1 cellular context compared by ENCODE assay signal in the genomic region with DNA sequence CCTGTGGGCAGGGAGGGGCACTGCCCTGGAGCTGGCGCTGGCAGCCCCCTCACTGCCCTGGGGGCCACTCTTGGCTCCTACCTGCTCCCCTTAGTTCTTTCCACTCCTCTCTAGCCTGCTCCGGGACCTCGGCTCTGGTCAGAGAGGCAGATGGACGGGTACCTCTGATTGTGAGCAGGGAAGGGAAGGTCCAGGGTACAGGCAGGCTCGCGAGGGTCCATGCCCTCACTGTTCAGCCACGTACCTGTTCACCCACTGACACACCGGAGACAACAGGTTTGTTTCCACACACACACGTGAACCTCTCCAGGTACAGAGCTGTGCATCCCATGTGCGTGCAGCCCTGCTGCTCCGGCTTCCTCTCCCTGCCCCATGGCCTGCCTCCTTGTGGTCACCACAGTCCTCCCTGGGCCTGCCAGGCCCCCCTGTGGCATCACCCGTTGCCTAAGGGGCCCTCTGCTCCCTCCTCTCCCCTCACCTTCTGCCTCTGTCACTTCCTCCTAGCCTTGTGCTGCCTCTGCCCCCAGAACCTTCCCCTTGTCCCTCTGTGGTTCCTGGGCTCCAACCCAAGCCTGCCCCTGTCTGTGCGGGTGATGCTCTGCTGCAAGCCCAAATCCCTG.
TF ChIP-seq lines count a peak whose summit lies in the region.

No MANE protein-coding gene starts in this region.

TF ChIP-seq in SK-N-SH treated with all-trans-retinoic acid at 6 μM for 48 hours, 23 proteins besides CTCF, POLR2A, EP300 and RAD21 (continued from another document):
- TF ChIP-seq TCF4 (CRISPR knock-in tag; IDR thresholded peaks at IDR 0.05; ENCODE audit: borderline replicate concordance) = no peak
- no peak for TF ChIP-seq RARB (CRISPR knock-in tag; IDR thresholded peaks at IDR 0.05)
- TF ChIP-seq TOX (CRISPR knock-in tag; IDR thresholded peaks at IDR 0.05; ENCODE audit: borderline replicate concordance) = no peak
- no peak for TF ChIP-seq ZNF565 (CRISPR knock-in tag; conservative IDR thresholded peaks at IDR 0.05; ENCODE audit: low read depth)
